ENCODE assay signal across 23 cellular contexts in the genomic region with DNA sequence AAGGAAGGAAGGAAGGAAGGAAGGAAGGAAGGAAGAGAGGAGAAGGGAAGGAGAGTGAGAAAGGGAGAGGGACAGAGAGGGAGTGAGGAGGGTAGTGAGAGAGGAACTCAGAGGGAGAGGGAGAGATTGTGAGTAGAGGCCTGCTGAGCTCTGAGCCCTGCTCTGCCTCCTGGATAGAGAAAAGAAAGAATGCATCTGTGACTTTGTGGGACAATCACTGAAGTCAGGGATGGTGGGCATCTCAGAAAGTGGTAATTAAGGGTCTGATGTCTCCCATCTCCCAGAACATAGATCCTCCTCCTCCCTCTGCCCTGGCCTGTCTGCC.
DNase-seq lines count a peak whose midpoint lies in the region; ATAC-seq and TF ChIP-seq lines count a peak whose summit lies in the region.
"Had no signal": no experiment of that assay in that cellular context is flagged by ENCODE, and none has a peak within 500 bp of the region (broad histone marks: within the 10 kb centered on the region; RNA-seq: fewer than 3 reads in every experiment).

No MANE protein-coding gene starts in this region.

- H3K79me1 ChIP-seq in neuronal stem cell (ENCODE audit: low read depth, low read length), result no peaks in the 10 kb centered on the region

- intact Hi-C loops in esophagus squamous epithelium (cut with DNase I), result no loop called here
- intact Hi-C loops in activated T-helper 1 cell treated with anti-CD3 and anti-CD28 coated beads, Interleukin-12 subunit alpha, Interleukin-12 subunit beta, Interleukin-2, Interleukin-4 antibody, amounts not matched to agents 30 ng/mL and 10 ng/mL and 1 ng/mL, durations not matched to agents 14 hours and 24 hours and 36 hours (cut with micrococcal nuclease), result no loop called here

- peak overlapping the region in 3 of 4 donors; percentile 16 to 49 (median 35) for H3K27ac ChIP-seq in esophagus squamous epithelium
- no peak overlapping the region for H3K27ac ChIP-seq in neuronal stem cell (replicated peaks; ENCODE audit: low read length)
- H3K27ac ChIP-seq: BLaER1 treated with 17β-estradiol and CSF1 and Interleukin-3, amounts not matched to agents 10 nM and 100 nM; GM23248 had no signal

- H3K4ac ChIP-seq in neuronal stem cell (ENCODE audit: low read length), result no peak overlapping the region

- H3K36me3 Mint-ChIP-seq in WTC11, result no peaks in the 10 kb centered on the region
- H3K36me3 Mint-ChIP-seq in activated T-helper 1 cell treated with anti-CD3 and anti-CD28 coated beads, Interleukin-12 subunit alpha, Interleukin-12 subunit beta, Interleukin-2, Interleukin-4 antibody, amounts not matched to agents 30 ng/mL and 10 ng/mL and 1 ng/mL, durations not matched to agents 14 hours and 24 hours and 36 hours (ENCODE audit: low read depth), result no peaks in the 10 kb centered on the region

- DNase-seq in ELF-1 (ENCODE audit: low read depth, low spot score) (peak; percentile 6), WTC11 (ENCODE audit: low spot score) (no peak), esophagus squamous epithelium (lab: John Stamatoyannopoulos, UW) (no peak), neuronal stem cell (ENCODE audit: low spot score) (no peak), NCI-H226 (no peak)
- DNase-seq in activated T-helper 1 cell treated with anti-CD3 and anti-CD28 coated beads, Interleukin-12 subunit alpha, Interleukin-12 subunit beta, Interleukin-2, Interleukin-4 antibody, amounts not matched to agents 30 ng/mL and 10 ng/mL and 1 ng/mL, durations not matched to agents 14 hours and 24 hours and 36 hours (ENCODE audit: low spot score), result no peak
- DNase-seq: AML-193; CD4-positive, alpha-beta T cell; DMS53; GM23248; HCEC 1CT; Kasumi-1; MG63; NCI-H2029; NCI-H526 treated with DMSO at 0.1 percent for 48 hours; SHP77 treated with DMSO at 0.1 percent for 48 hours; SK-N-SH; SW 1271 had no signal

- H4K8ac ChIP-seq in neuronal stem cell (ENCODE audit: low read depth, low read length), result no peak overlapping the region

- H2AK5ac ChIP-seq in neuronal stem cell (ENCODE audit: low read depth, low read length), result no peak overlapping the region

- no peak overlapping the region for H2BK5ac ChIP-seq in neuronal stem cell (ENCODE audit: low read length)

- no peak overlapping the region for H4K91ac ChIP-seq in neuronal stem cell (ENCODE audit: low read depth, low read length, poor library complexity)

- H3K27me3 Mint-ChIP-seq in WTC11 (ENCODE audit: low read depth), result no peaks in the 10 kb centered on the region
- peaks cover 9% of the 10 kb centered on the region for H3K27me3 Mint-ChIP-seq in activated T-helper 1 cell treated with anti-CD3 and anti-CD28 coated beads, Interleukin-12 subunit alpha, Interleukin-12 subunit beta, Interleukin-2, Interleukin-4 antibody, amounts not matched to agents 30 ng/mL and 10 ng/mL and 1 ng/mL, durations not matched to agents 14 hours and 24 hours and 36 hours (ENCODE audit: insufficient read depth)

- H3K36me3 ChIP-seq in esophagus squamous epithelium (no peaks in the 10 kb centered on the region), neuronal stem cell (replicated peaks in 1 of 2; ENCODE audit: control insufficient read depth in 2 of 2, insufficient read depth in 2 of 2, low read length in 2 of 2) (no peaks in the 10 kb centered on the region)
- H3K36me3 ChIP-seq: BLaER1 treated with 17β-estradiol and CSF1 and Interleukin-3, amounts not matched to agents 10 nM and 100 nM; MG63 had no signal

- no peak overlapping the region for H2BK12ac ChIP-seq in neuronal stem cell (ENCODE audit: low read length)

- no peak overlapping the region for H2AFZ ChIP-seq in neuronal stem cell (ENCODE audit: low read length)
- H2AFZ ChIP-seq: GM23248 had no signal

- no peak overlapping the region for H3K4me3 Mint-ChIP-seq in WTC11
- no peak overlapping the region for H3K4me3 Mint-ChIP-seq in activated T-helper 1 cell treated with anti-CD3 and anti-CD28 coated beads, Interleukin-12 subunit alpha, Interleukin-12 subunit beta, Interleukin-2, Interleukin-4 antibody, amounts not matched to agents 30 ng/mL and 10 ng/mL and 1 ng/mL, durations not matched to agents 14 hours and 24 hours and 36 hours
- H3K4me3 Mint-ChIP-seq: CD4-positive, alpha-beta T cell had no signal

- TF ChIP-seq POLR2A in esophagus squamous epithelium (IDR thresholded peaks at IDR 0.05), result no peak

- H3K4me2 ChIP-seq in neuronal stem cell (ENCODE audit: insufficient read depth, low read length, poor library complexity, severe bottlenecking), result no peak overlapping the region
- H3K4me2 ChIP-seq: SK-N-SH had no signal

- H3K18ac ChIP-seq in neuronal stem cell (ENCODE audit: low read length), result no peak overlapping the region

- no peak overlapping the region for H3K27ac Mint-ChIP-seq in WTC11
- H3K27ac Mint-ChIP-seq in activated T-helper 1 cell treated with anti-CD3 and anti-CD28 coated beads, Interleukin-12 subunit alpha, Interleukin-12 subunit beta, Interleukin-2, Interleukin-4 antibody, amounts not matched to agents 30 ng/mL and 10 ng/mL and 1 ng/mL, durations not matched to agents 14 hours and 24 hours and 36 hours, result no peak overlapping the region
- H3K27ac Mint-ChIP-seq: CD4-positive, alpha-beta T cell had no signal

- peaks cover 22% of the 10 kb centered on the region for H3K4me1 Mint-ChIP-seq in WTC11
- H3K4me1 Mint-ChIP-seq in activated T-helper 1 cell treated with anti-CD3 and anti-CD28 coated beads, Interleukin-12 subunit alpha, Interleukin-12 subunit beta, Interleukin-2, Interleukin-4 antibody, amounts not matched to agents 30 ng/mL and 10 ng/mL and 1 ng/mL, durations not matched to agents 14 hours and 24 hours and 36 hours (ENCODE audit: low read depth), result no peaks in the 10 kb centered on the region

- CTCF ChIA-PET in WTC11 (lab: Charles Lee), result no interaction called here

- H3K14ac ChIP-seq in neuronal stem cell (ENCODE audit: low read length), result no peak overlapping the region

- peak overlapping the region; percentile 1 for H3K9ac ChIP-seq in neuronal stem cell (ENCODE audit: low read depth, low read length, poor library complexity)
- H3K9ac ChIP-seq: BLaER1 treated with 17β-estradiol and CSF1 and Interleukin-3, amounts not matched to agents 10 nM and 100 nM; GM23248; SK-N-SH had no signal

- ATAC-seq in WTC11, result peak; percentile 67
- no peak for ATAC-seq in HG02759 (IDR thresholded peaks at IDR 0.05; ENCODE audit: unreplicated experiment)
- ATAC-seq in GM19395 (IDR thresholded peaks at IDR 0.05; ENCODE audit: unreplicated experiment), result no peak
- ATAC-seq: K562, Panc1 had no signal

- no peak for TF ChIP-seq CTCF in WTC11 (IDR thresholded peaks at IDR 0.05)
- TF ChIP-seq CTCF in esophagus squamous epithelium (IDR thresholded peaks at IDR 0.05), result no peak

- H3K9me3 ChIP-seq in esophagus squamous epithelium (no peaks in the 10 kb centered on the region), neuronal stem cell (replicated peaks in 1 of 2; ENCODE audit: control insufficient read depth in 2 of 2, insufficient read depth in 1 of 2, low read depth in 1 of 2, low read length in 2 of 2) (no peaks in the 10 kb centered on the region)
- H3K9me3 ChIP-seq: BLaER1 treated with 17β-estradiol and CSF1 and Interleukin-3, amounts not matched to agents 10 nM and 100 nM; MG63; SK-N-SH had no signal

- H2BK15ac ChIP-seq in neuronal stem cell (ENCODE audit: low read length), result no peak overlapping the region

- H3K4me1 ChIP-seq in esophagus squamous epithelium (peaks cover 8 to 78% (median 21%) of the 10 kb centered on the region in 3 donors), neuronal stem cell (ENCODE audit: control insufficient read depth in 2 of 2, insufficient read depth in 1 of 2, low read depth in 1 of 2, low read length in 2 of 2) (peaks cover 0 to 6% of the 10 kb centered on the region in 2 donors)

- POLR2A ChIA-PET in WTC11 (lab: Charles Lee), result no interaction called here

- H3K23ac ChIP-seq in neuronal stem cell (ENCODE audit: low read depth, low read length, poor library complexity), result no peak overlapping the region

- no peaks in the 10 kb centered on the region for H3K9me3 Mint-ChIP-seq in WTC11
- no peaks in the 10 kb centered on the region for H3K9me3 Mint-ChIP-seq in activated T-helper 1 cell treated with anti-CD3 and anti-CD28 coated beads, Interleukin-12 subunit alpha, Interleukin-12 subunit beta, Interleukin-2, Interleukin-4 antibody, amounts not matched to agents 30 ng/mL and 10 ng/mL and 1 ng/mL, durations not matched to agents 14 hours and 24 hours and 36 hours
- H3K9me3 Mint-ChIP-seq: CD4-positive, alpha-beta T cell had no signal

- no peaks in the 10 kb centered on the region for H3K27me3 ChIP-seq in esophagus squamous epithelium
- H3K27me3 ChIP-seq in neuronal stem cell (ENCODE audit: control insufficient read depth in 3 of 3, insufficient read depth in 3 of 3, low read depth in 1 of 3, low read length in 3 of 3), result no peaks in the 10 kb centered on the region
- H3K27me3 ChIP-seq: BLaER1 treated with 17β-estradiol and CSF1 and Interleukin-3, amounts not matched to agents 10 nM and 100 nM; MG63 had no signal

- no peak overlapping the region for H2BK120ac ChIP-seq in neuronal stem cell (ENCODE audit: low read depth, low read length)

- H3K4me3 ChIP-seq in esophagus squamous epithelium, result no peak overlapping the region
- H3K4me3 ChIP-seq in neuronal stem cell (ENCODE audit: low read length in 2 of 2), result no peak overlapping the region
- H3K4me3 ChIP-seq: BLaER1 treated with 17β-estradiol and CSF1 and Interleukin-3, amounts not matched to agents 10 nM and 100 nM; GM23248; K562; MG63 had no signal

TF ChIP-seq in WTC11, 78 proteins besides CTCF, POLR2A, EP300 and RAD21:
- no peak for TF ChIP-seq GTF2I (CRISPR knock-in tag; conservative IDR thresholded peaks at IDR 0.05)
- no peak for TF ChIP-seq ETV6 (CRISPR knock-in tag; IDR thresholded peaks at IDR 0.05)
- TF ChIP-seq FOXK1 (CRISPR knock-in tag; IDR thresholded peaks at IDR 0.05), result no peak
- TF ChIP-seq, protein P1, sequence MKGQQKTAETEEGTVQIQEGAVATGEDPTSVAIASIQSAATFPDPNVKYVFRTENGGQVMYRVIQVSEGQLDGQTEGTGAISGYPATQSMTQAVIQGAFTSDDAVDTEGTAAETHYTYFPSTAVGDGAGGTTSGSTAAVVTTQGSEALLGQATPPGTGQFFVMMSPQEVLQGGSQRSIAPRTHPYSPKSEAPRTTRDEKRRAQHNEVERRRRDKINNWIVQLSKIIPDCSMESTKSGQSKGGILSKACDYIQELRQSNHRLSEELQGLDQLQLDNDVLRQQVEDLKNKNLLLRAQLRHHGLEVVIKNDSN (CRISPR knock-in tag; IDR thresholded peaks at IDR 0.05), result no peak
- TF ChIP-seq CREM (CRISPR knock-in tag; IDR thresholded peaks at IDR 0.05), result no peak
- TF ChIP-seq PRRX2 (CRISPR knock-in tag; IDR thresholded peaks at IDR 0.05), result no peak
- no peak for TF ChIP-seq OVOL2 (CRISPR knock-in tag; IDR thresholded peaks at IDR 0.05; ENCODE audit: borderline replicate concordance)
